Comparison of ENCODE assay signal across 9 cellular contexts in genomic region chr9:131738293-131738692, GRCh38. TPM values are rescaled to one million over a fixed set of nuclear protein-coding genes. Genes with fewer than 3 reads are reported as not detected.
A peak's percentile ranks its signal among the peaks of the same experiment; 100 is the strongest.
DNase-seq lines count a peak whose midpoint lies in the region; ATAC-seq, FAIRE-seq and TF ChIP-seq lines count a peak whose summit lies in the region.
"Had no signal": no experiment of that assay in that cellular context is flagged by ENCODE, and none has a peak within 500 bp of the region (broad histone marks: within the 10 kb centered on the region; RNA-seq: fewer than 3 reads in every experiment).

No MANE protein-coding gene starts in this region.

- no CpG with 5 or more reads among the region's 6 CpGs for WGBS in mesendoderm (ENCODE audit: extremely low coverage, insufficient coverage, low lambda C conversion rate)
- 44 to 67% methylated on average over 6 of the region's 6 CpGs for WGBS in upper lobe of left lung, 2 donors

- no peak overlapping the region for H4K5ac ChIP-seq in mesendoderm (ENCODE audit: low read length)

- FAIRE-seq in GM19239 (lab: Jason Lieb, UNC) = no peak
- FAIRE-seq: endometrium had no signal

- peaks cover 13% of the 10 kb centered on the region for H3K79me1 ChIP-seq in mesendoderm (ENCODE audit: low read length)

- no peak overlapping the region for H2BK15ac ChIP-seq in mesendoderm (replicated peaks; ENCODE audit: low read depth)

- ATAC-seq in upper lobe of left lung (ENCODE audit: low FRiP score in 2 of 2) = no peak

- H2AK5ac ChIP-seq in mesendoderm (ENCODE audit: low read length) = no peak overlapping the region

- H3K4me2 ChIP-seq in mesendoderm (ENCODE audit: low read length) = no peak overlapping the region

- H3K4me3 ChIP-seq in right atrium auricular region (peak overlapping the region; percentile 55 to 58), astrocyte of the spinal cord (ENCODE audit: low read depth, low read length) (peak overlapping the region; percentile 69), mesendoderm (ENCODE audit: low read length) (no peak overlapping the region), upper lobe of left lung (peak overlapping the region; percentile 21 to 80 (median 74))

- DNase-seq in right atrium auricular region (ENCODE audit: low spot score) (no peak), cardiac septum (ENCODE audit: low spot score) (no peak), astrocyte of the spinal cord (ENCODE audit: low read depth, low spot score) (no peak), mesendoderm (no peak), upper lobe of left lung (no peak), NCI-H1417 (lab: John Stamatoyannopoulos, UW) (no peak), GOT3 (lab: John Stamatoyannopoulos, UW) (no peak), GM19239 (ENCODE audit: insufficient read length, low spot score) (no peak)

- H3K9me3 ChIP-seq in right atrium auricular region (no peaks in the 10 kb centered on the region), upper lobe of left lung (no peaks in the 10 kb centered on the region)

- H3K23ac ChIP-seq in mesendoderm (ENCODE audit: low read length) = no peak overlapping the region

- no peak overlapping the region for H3K4ac ChIP-seq in mesendoderm (ENCODE audit: low read depth, low read length)

- intact Hi-C loops in cardiac septum (cut with DNase I) = loop anchor here (5.0 kb wide), 1 partner anchor 121 kb away; no protein-coding TSS in a partner anchor

- H3K36me3 ChIP-seq in right atrium auricular region = no peaks in the 10 kb centered on the region
- H3K36me3 ChIP-seq in mesendoderm (ENCODE audit: control insufficient read depth, insufficient read depth, low read length) = no peaks in the 10 kb centered on the region
- H3K36me3 ChIP-seq in upper lobe of left lung = no peaks in the 10 kb centered on the region

- peaks cover 0 to 58% of the 10 kb centered on the region in 2 donors for H3K4me1 ChIP-seq in right atrium auricular region
- peaks cover 5% of the 10 kb centered on the region for H3K4me1 ChIP-seq in mesendoderm (ENCODE audit: control insufficient read depth, low read depth, low read length)
- H3K4me1 ChIP-seq in upper lobe of left lung = peaks cover 51 to 64% (median 56%) of the 10 kb centered on the region in 4 donors

- H2BK5ac ChIP-seq in mesendoderm (ENCODE audit: low read length) = no peak overlapping the region

- TF ChIP-seq CTCF in right atrium auricular region (IDR thresholded peaks at IDR 0.05) (no peak), astrocyte of the spinal cord (IDR thresholded peaks at IDR 0.05; ENCODE audit: low read depth, low read length) (no peak), upper lobe of left lung (IDR thresholded peaks at IDR 0.05) (no peak)

- no peak for TF ChIP-seq POLR2A in upper lobe of left lung (IDR thresholded peaks at IDR 0.05)

- peaks cover 49% of the 10 kb centered on the region for H3K79me2 ChIP-seq in mesendoderm (ENCODE audit: control insufficient read depth, insufficient read depth, low read length)

- peak overlapping the region in 1 of 2 donors; percentile 73 for H3K27ac ChIP-seq in right atrium auricular region
- no peak overlapping the region for H3K27ac ChIP-seq in mesendoderm (ENCODE audit: low read depth, low read length)
- H3K27ac ChIP-seq in upper lobe of left lung = peak overlapping the region; percentile 84 to 97 (median 88)

- no peak overlapping the region for H4K8ac ChIP-seq in mesendoderm (ENCODE audit: low read depth, low read length)

- no peak for TF ChIP-seq EP300 in upper lobe of left lung (IDR thresholded peaks at IDR 0.05)

- H3K56ac ChIP-seq in mesendoderm (ENCODE audit: low read length) = peak overlapping the region; percentile 89

- in situ Hi-C loops in astrocyte of the spinal cord (cut with HindIII; ENCODE audit: low sequenced_read_pairs) = no loop called here

- H3K27me3 ChIP-seq in right atrium auricular region = no peaks in the 10 kb centered on the region
- no peaks in the 10 kb centered on the region for H3K27me3 ChIP-seq in mesendoderm (ENCODE audit: insufficient read depth, low read length, poor library complexity)
- no peaks in the 10 kb centered on the region for H3K27me3 ChIP-seq in upper lobe of left lung

- H3K9ac ChIP-seq in mesendoderm (ENCODE audit: low read length) = no peak overlapping the region

- H3K18ac ChIP-seq in mesendoderm (ENCODE audit: low read length) = no peak overlapping the region

- no peak overlapping the region for H2BK120ac ChIP-seq in mesendoderm (ENCODE audit: low read depth, low read length)

RNA-seq across cellular contexts. Expression of gene RAPGEF1, which starts 1.6 kb away (rescaled TPM):
- total RNA-seq in right atrium auricular region (10 to 100 TPM; 59.5 to 65.1 TPM), cardiac septum (115 TPM), upper lobe of left lung (100 to 1,000 TPM in 2 of 6 donors, 10 to 100 TPM in 4; 82.8 to 161 (median 96.8) TPM)
- 43.2 TPM for polyA plus RNA-seq in mesendoderm (2013, experiment 1 of 2)
- polyA plus RNA-seq in mesendoderm (2013, experiment 2 of 2) = 44.5 TPM
